ENCODE assay signal across 20 cellular contexts in the genomic region with DNA sequence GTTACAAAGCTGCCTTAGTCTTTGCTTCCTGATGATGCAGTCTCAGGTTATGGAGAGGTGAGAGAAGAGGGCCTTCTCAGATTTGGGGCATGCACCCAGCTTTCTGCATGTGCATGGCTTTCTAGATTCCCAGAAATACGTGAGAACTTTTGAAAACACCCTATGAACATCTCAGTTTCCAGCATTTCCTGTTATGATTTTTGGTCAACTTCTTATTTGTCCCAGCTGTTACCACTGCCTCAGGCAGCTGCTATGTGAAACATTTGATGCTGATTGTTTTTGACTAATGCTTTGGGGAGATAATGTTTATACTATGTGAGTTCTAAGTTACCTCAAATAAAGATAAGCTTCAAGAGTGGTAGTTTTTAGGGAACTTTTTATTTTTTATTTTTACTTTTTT. TPM values are rescaled to one million over a fixed set of nuclear protein-coding genes. Genes with fewer than 3 reads are reported as not detected.
DNase-seq lines count a peak whose midpoint lies in the region; ATAC-seq and TF ChIP-seq lines count a peak whose summit lies in the region.
"Had no signal": no experiment of that assay in that cellular context is flagged by ENCODE, and none has a peak within 500 bp of the region (broad histone marks: within the 10 kb centered on the region; RNA-seq: fewer than 3 reads in every experiment).

No MANE protein-coding gene starts in this region.

- peak; percentile 26 for DNase-seq in BJ (ENCODE audit: low read depth)
- DNase-seq in LHCN-M2 (ENCODE audit: low read depth), result peak; percentile 26
- DNase-seq in dedifferentiated amniotic fluid mesenchymal stem cell (ENCODE audit: extremely low spot score), result peak; percentile 71
- DNase-seq in osteocyte (ENCODE audit: extremely low spot score, unreplicated experiment), result no peak
- no peak for DNase-seq in activated CD4-positive, alpha-beta memory T cell treated with anti-CD3 and anti-CD28 coated beads for 36 hours
- no peak for DNase-seq in HCEC 1CT
- DNase-seq: C1 segment of cervical spinal cord; CD8-positive, alpha-beta T cell; GDM1; HFFc6; NCI-H1092 treated with DMSO at 0.1 percent for 48 hours; NCI-H1436 treated with DMSO at 0.1 percent for 48 hours; NCI-H1930; NCI-H226; NCI-H510A treated with DMSO at 0.1 percent for 48 hours; NCI-H748 treated with DMSO at 0.1 percent for 48 hours; SIG-M5; SK-N-SH had no signal

- peak overlapping the region; percentile 6 for H3K27ac Mint-ChIP-seq in osteocyte (ENCODE audit: unreplicated experiment)
- H3K27ac Mint-ChIP-seq in activated CD4-positive, alpha-beta memory T cell treated with anti-CD3 and anti-CD28 coated beads for 36 hours, result no peak overlapping the region
- H3K27ac Mint-ChIP-seq: CD8-positive, alpha-beta T cell; HFFc6 had no signal

- no peak for TF ChIP-seq CTCF in BJ (IDR thresholded peaks at IDR 0.05; ENCODE audit: insufficient read depth, low read depth, low read length)
- no peak for TF ChIP-seq CTCF in osteocyte (IDR thresholded peaks at IDR 0.05)

- H3K36me3 ChIP-seq in BJ (ENCODE audit: control insufficient read depth, insufficient read depth, low read length), result no peaks in the 10 kb centered on the region

- peaks cover 2% of the 10 kb centered on the region; the same call in 1 of the 2 replicates for H3K27me3 ChIP-seq in BJ (ENCODE audit: control insufficient read depth, insufficient read depth, low read length)

- POLR2A ChIA-PET in BJ (lab: Charles Lee), result no interaction called here
- POLR2A ChIA-PET in activated CD4-positive, alpha-beta memory T cell treated with anti-CD3 and anti-CD28 coated beads for 36 hours (lab: Charles Lee), result no interaction called here

- peaks cover 3% of the 10 kb centered on the region for H3K9me3 Mint-ChIP-seq in osteocyte (ENCODE audit: unreplicated experiment)
- H3K9me3 Mint-ChIP-seq in activated CD4-positive, alpha-beta memory T cell treated with anti-CD3 and anti-CD28 coated beads for 36 hours, result no peaks in the 10 kb centered on the region
- H3K9me3 Mint-ChIP-seq: CD8-positive, alpha-beta T cell; HFFc6 had no signal

- peaks cover 39% of the 10 kb centered on the region for H3K27me3 Mint-ChIP-seq in osteocyte (ENCODE audit: unreplicated experiment)
- peaks cover 10% of the 10 kb centered on the region for H3K27me3 Mint-ChIP-seq in activated CD4-positive, alpha-beta memory T cell treated with anti-CD3 and anti-CD28 coated beads for 36 hours

- peaks cover 15% of the 10 kb centered on the region for H3K4me1 Mint-ChIP-seq in osteocyte (ENCODE audit: unreplicated experiment)
- no peaks in the 10 kb centered on the region for H3K4me1 Mint-ChIP-seq in activated CD4-positive, alpha-beta memory T cell treated with anti-CD3 and anti-CD28 coated beads for 36 hours (ENCODE audit: low read depth)

- H3K4me3 ChIP-seq in BJ (ENCODE audit: low read depth, low read length), result no peak overlapping the region
- H3K4me3 ChIP-seq: K562 had no signal

- H3K36me3 Mint-ChIP-seq in osteocyte (ENCODE audit: unreplicated experiment), result no peaks in the 10 kb centered on the region
- H3K36me3 Mint-ChIP-seq in activated CD4-positive, alpha-beta memory T cell treated with anti-CD3 and anti-CD28 coated beads for 36 hours, result no peaks in the 10 kb centered on the region
- H3K36me3 Mint-ChIP-seq: CD8-positive, alpha-beta T cell had no signal

- H3K4me3 Mint-ChIP-seq in osteocyte (ENCODE audit: unreplicated experiment), result no peak overlapping the region
- H3K4me3 Mint-ChIP-seq in activated CD4-positive, alpha-beta memory T cell treated with anti-CD3 and anti-CD28 coated beads for 36 hours, result no peak overlapping the region
- H3K4me3 Mint-ChIP-seq: CD8-positive, alpha-beta T cell; HFFc6 had no signal

- intact Hi-C loops in activated CD4-positive, alpha-beta memory T cell treated with anti-CD3 and anti-CD28 coated beads for 36 hours (cut with micrococcal nuclease), result no loop called here

- ATAC-seq in GM19463 (IDR thresholded peaks at IDR 0.05; ENCODE audit: unreplicated experiment), result no peak
- ATAC-seq: CD8-positive, alpha-beta T cell; K562 had no signal

- CTCF ChIA-PET in BJ (lab: Yijun Ruan, JAX), result no interaction called here
- CTCF ChIA-PET in activated CD4-positive, alpha-beta memory T cell treated with anti-CD3 and anti-CD28 coated beads for 36 hours (lab: Charles Lee), result no interaction called here

RNA-seq across cellular contexts. Expression of gene SNAP25, which starts 9.5 kb away (rescaled TPM):
- 0.56 and 1.3 TPM in 2 replicates for polyA plus RNA-seq in BJ (2011; rRNA removed)
- polyA minus RNA-seq in BJ (2011; rRNA and poly(A)+ RNA removed), result 0.26 and 2.2 TPM in 2 replicates
- 0.58 and 1.1 TPM in 2 replicates for total RNA-seq in LHCN-M2 (2014; rRNA removed)
- polyA plus RNA-seq in LHCN-M2 (2012), result 0.06 TPM
- total RNA-seq in osteocyte, result 0.81 and 1.6 TPM in 2 replicates
- under 1 TPM; 0.63 to 0.67 TPM for total RNA-seq in activated CD4-positive, alpha-beta memory T cell treated with anti-CD3 and anti-CD28 coated beads for 36 hours
- total RNA-seq: CD8-positive, alpha-beta T cell; K562 had no signal

Comparison
In these comparisons a context has a peak if more than half of its experiments do, and no peak if none do; other contexts are left out.
1. DNase-seq: peak in BJ (single experiment), LHCN-M2 (single experiment) and dedifferentiated amniotic fluid mesenchymal stem cell (single experiment); none in osteocyte (single experiment), activated CD4-positive, alpha-beta memory T cell treated with anti-CD3 and anti-CD28 coated beads for 36 hours (single experiment) and HCEC 1CT (single experiment).